8 cellular contexts compared by ENCODE assay signal in the genomic region with DNA sequence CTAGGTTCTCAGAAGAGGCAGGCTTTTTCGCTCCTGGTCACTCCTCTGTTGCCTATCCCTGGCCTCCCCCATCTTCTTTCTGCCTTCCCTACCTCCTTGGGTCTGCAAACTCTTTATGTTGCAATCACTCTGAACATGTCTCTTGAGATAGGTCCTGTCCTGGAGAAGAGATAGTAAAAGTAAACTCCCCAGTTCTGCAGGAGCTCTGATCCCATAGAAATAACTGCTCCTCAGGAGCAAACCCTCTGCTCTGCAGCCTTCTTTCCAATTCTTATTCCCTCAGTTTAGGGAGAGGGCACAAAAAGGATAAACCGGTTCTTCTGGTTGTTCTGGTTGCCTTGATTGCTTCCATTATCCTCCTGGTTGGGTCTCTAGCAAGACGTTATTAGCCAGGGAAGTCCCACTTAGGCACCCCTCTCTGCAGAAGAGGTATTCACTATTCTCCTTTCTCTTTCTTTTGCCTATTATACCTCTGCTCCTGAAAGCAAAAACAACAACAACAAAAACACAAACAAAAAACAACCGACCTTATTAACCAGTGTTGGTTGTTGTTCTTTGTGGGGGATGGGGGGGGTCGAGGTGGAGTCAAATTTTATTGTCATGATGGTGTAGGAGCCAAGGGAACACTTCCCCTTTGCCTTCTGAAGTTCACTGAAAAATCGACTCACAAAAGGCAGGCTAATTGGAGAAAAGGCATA. TPM values are rescaled to one million over a fixed set of nuclear protein-coding genes. Genes with fewer than 3 reads are reported as not detected.
A peak's percentile ranks its signal among the peaks of the same experiment; 100 is the strongest.
DNase-seq lines count a peak whose midpoint lies in the region; ATAC-seq and TF ChIP-seq lines count a peak whose summit lies in the region.

No MANE protein-coding gene starts in this region.

- peaks cover 84% of the 10 kb centered on the region for H3K4me1 Mint-ChIP-seq in CD4-positive, alpha-beta T cell (ENCODE audit: low read depth)

- H3K4me3 ChIP-seq in Karpas-422 (ENCODE audit: low read length) (peak overlapping the region; percentile 97), ascending aorta (peak overlapping the region; percentile 56 to 94), thymus (ENCODE audit: low read length) (peak overlapping the region; percentile 69)

- POLR2A ChIA-PET in CD4-positive, alpha-beta T cell (lab: Charles Lee): interaction anchor here (0.6 to 4.5 kb wide), 7 partner anchors 23 to 193 kb away, joined by 3 to 48 read pairs (median 8); a partner anchor contains a TSS

- intact Hi-C loops in CD4-positive, alpha-beta T cell (cut with DNase I, micrococcal nuclease): loop anchor here in 1 of 2 experiments (5.0 kb wide), 1 partner anchor 59 kb away; a partner anchor contains a TSS
- intact Hi-C loops in ascending aorta (cut with DNase I): loop anchor here (5.0 kb wide), 1 partner anchor 41 kb away; no protein-coding TSS in a partner anchor

- peak overlapping the region; percentile 100 for H3K4me2 ChIP-seq in Karpas-422 (ENCODE audit: low read depth, low read length, poor library complexity, severe bottlenecking)

- DNase-seq in CD4-positive, alpha-beta T cell: no peak
- DNase-seq in Karpas-422: peak; percentile 58
- DNase-seq in ascending aorta (ENCODE audit: low spot score in 2 of 2): no peak
- DNase-seq in islet precursor cell: peak; percentile 77
- DNase-seq in NCI-H2107 treated with DMSO at 0.1 percent for 48 hours (lab: John Stamatoyannopoulos, UW; ENCODE audit: unreplicated experiment): no peak

- WGBS in thymus: 12% methylated on average over 6 of the region's 6 CpGs

- no peaks in the 10 kb centered on the region for H3K9me3 ChIP-seq in CD4-positive, alpha-beta T cell (ENCODE audit: control insufficient read depth, low read length)
- H3K9me3 ChIP-seq in Karpas-422 (ENCODE audit: low read length) (no peaks in the 10 kb centered on the region), ascending aorta (no peaks in the 10 kb centered on the region), thymus (ENCODE audit: control insufficient read depth) (no peaks in the 10 kb centered on the region)

- 0 out of 2 replicates have a peak, but pooled peaks cover 5% of the 10 kb centered on the region for H4K20me1 ChIP-seq in Karpas-422 (ENCODE audit: insufficient read depth, low read depth, low read length)

- CTCF ChIA-PET in CD4-positive, alpha-beta T cell (lab: Charles Lee): interaction anchor here (3.4 kb wide), 1 partner anchor 29 kb away, joined by 33 read pairs; no protein-coding TSS in a partner anchor

- peak overlapping the region; percentile 96 for H3K9ac ChIP-seq in Karpas-422 (ENCODE audit: low read length)

- no peak for TF ChIP-seq CTCF in CD4-positive, alpha-beta T cell (IDR thresholded peaks at IDR 0.05)
- TF ChIP-seq CTCF in ascending aorta (IDR thresholded peaks at IDR 0.05): no peak

- peak overlapping the region; percentile 85 for H3K4me3 Mint-ChIP-seq in CD4-positive, alpha-beta T cell

- H3K4me1 ChIP-seq in Karpas-422 (ENCODE audit: low read length) (peaks cover 66% of the 10 kb centered on the region), ascending aorta (peaks cover 15 to 39% of the 10 kb centered on the region in 2 donors), thymus (ENCODE audit: control insufficient read depth, insufficient read depth, low read length) (peaks cover 9% of the 10 kb centered on the region)

- peaks cover 55% of the 10 kb centered on the region for H3K36me3 Mint-ChIP-seq in CD4-positive, alpha-beta T cell (ENCODE audit: low read depth)

- peak overlapping the region; percentile 97 for H3K27ac Mint-ChIP-seq in CD4-positive, alpha-beta T cell

- no peaks in the 10 kb centered on the region for H3K27me3 Mint-ChIP-seq in CD4-positive, alpha-beta T cell

- H3K9me3 Mint-ChIP-seq in CD4-positive, alpha-beta T cell: peaks cover 4% of the 10 kb centered on the region

- H2AFZ ChIP-seq in Karpas-422 (ENCODE audit: low read length): no peak overlapping the region; the same call in 1 of the 2 replicates

- H3K27ac ChIP-seq in CD4-positive, alpha-beta T cell (ENCODE audit: low read depth, low read length): peak overlapping the region; percentile 18
- H3K27ac ChIP-seq in Karpas-422 (ENCODE audit: low read length): peak overlapping the region; percentile 94
- H3K27ac ChIP-seq in ascending aorta: peak overlapping the region; percentile 94 to 98
- peak overlapping the region; percentile 43 for H3K27ac ChIP-seq in thymus (ENCODE audit: low read depth)

- H3K36me3 ChIP-seq in Karpas-422 (ENCODE audit: insufficient read depth, low read length) (peaks cover 31% of the 10 kb centered on the region), ascending aorta (peaks cover 18 to 23% of the 10 kb centered on the region in 2 donors), thymus (ENCODE audit: control insufficient read depth, insufficient read depth) (peaks cover 12% of the 10 kb centered on the region)

- no peaks in the 10 kb centered on the region for H3K27me3 ChIP-seq in CD4-positive, alpha-beta T cell (ENCODE audit: control insufficient read depth, insufficient read depth, low read length)
- no peaks in the 10 kb centered on the region for H3K27me3 ChIP-seq in Karpas-422 (ENCODE audit: low read length)
- no peaks in the 10 kb centered on the region for H3K27me3 ChIP-seq in ascending aorta
- no peaks in the 10 kb centered on the region for H3K27me3 ChIP-seq in thymus (ENCODE audit: control insufficient read depth, insufficient read depth)

- ATAC-seq in CD4-positive, alpha-beta T cell (ENCODE audit: poor library complexity): no peak
- ATAC-seq in HG03460 (IDR thresholded peaks at IDR 0.05; ENCODE audit: unreplicated experiment): no peak
- ATAC-seq in GM18498 (IDR thresholded peaks at IDR 0.05; ENCODE audit: unreplicated experiment): no peak

- peaks cover 56% of the 10 kb centered on the region for H3K79me2 ChIP-seq in Karpas-422 (ENCODE audit: low read length)

- no peaks in the 10 kb centered on the region for H3K9me2 ChIP-seq in Karpas-422 (replicated peaks; ENCODE audit: insufficient read depth, low read length)

RNA-seq across cellular contexts. Expression of a gene that starts 1.0 kb away (rescaled TPM):
- 10 to 100 TPM; 17.0 to 17.5 TPM for total RNA-seq in CD4-positive, alpha-beta T cell
- total RNA-seq in Karpas-422 (2014; rRNA removed; shearing (Covaris generic); ENCODE audit: low replicate concordance): 17.0 and 19.3 TPM in 2 replicates
- total RNA-seq in ascending aorta: 7.6 TPM
- polyA plus RNA-seq in thymus: 11.3 TPM

RNA-seq across cellular contexts. Expression of a gene that starts 33.1 kb away (rescaled TPM):
- total RNA-seq in CD4-positive, alpha-beta T cell: not detected
- not detected in 2 replicates for total RNA-seq in Karpas-422 (2014; rRNA removed; shearing (Covaris generic); ENCODE audit: low replicate concordance)
- total RNA-seq in ascending aorta: not detected
- 0.07 TPM for polyA plus RNA-seq in thymus

Comparison
In these comparisons a context has a peak if more than half of its experiments do, and no peak if none do; other contexts are left out.
1. DNase-seq: peak in Karpas-422 (single experiment) and islet precursor cell (single experiment); none in CD4-positive, alpha-beta T cell (0 of 10), ascending aorta (0 of 2) and NCI-H2107 treated with DMSO at 0.1 percent for 48 hours (single experiment).
2. H3K27ac ChIP-seq: peak in every context shown above with its lines; median percentile 96 in ascending aorta; 94 in Karpas-422; 43 in thymus; 18 in CD4-positive, alpha-beta T cell.
3. Peak in every context shown above with its lines, with median percentiles within 50 percentile points of each other: H3K4me3 ChIP-seq.